24 cellular contexts compared by ENCODE assay signal in genomic region chr14:105616802-105617192, GRCh38.
DNase-seq lines count a peak whose midpoint lies in the region; ATAC-seq and TF ChIP-seq lines count a peak whose summit lies in the region.
"Had no signal": no experiment of that assay in that cellular context is flagged by ENCODE, and none has a peak within 500 bp of the region (broad histone marks: within the 10 kb centered on the region; RNA-seq: fewer than 3 reads in every experiment).

No MANE protein-coding gene starts in this region.

- TF ChIP-seq CTCF in left ventricle myocardium inferior (IDR thresholded peaks at IDR 0.05; ENCODE audit: borderline replicate concordance) (no peak), right atrium auricular region (IDR thresholded peaks at IDR 0.05) (no peak), upper lobe of right lung (IDR thresholded peaks at IDR 0.05) (no peak)

- peaks cover 7% of the 10 kb centered on the region for H3K27me3 ChIP-seq in left ventricle myocardium inferior (ENCODE audit: low read depth)
- no peaks in the 10 kb centered on the region for H3K27me3 ChIP-seq in right atrium auricular region
- H3K27me3 ChIP-seq in upper lobe of right lung = no peaks in the 10 kb centered on the region
- H3K27me3 ChIP-seq: left lung, ovary had no signal

- intact Hi-C loops in Right ventricle myocardium inferior (cut with DNase I) = no loop called here
- intact Hi-C loops in left ventricle myocardium inferior (cut with micrococcal nuclease) = loop anchor here (5.0 kb wide), 1 partner anchor 146 kb away; no protein-coding TSS in a partner anchor
- intact Hi-C loops in upper lobe of right lung (cut with DNase I) = no loop called here

- DNase-seq in Right ventricle myocardium inferior (ENCODE audit: missing footprints) (peak; percentile 61), left ventricle myocardium inferior (no peak), right atrium auricular region (ENCODE audit: low spot score) (peak; percentile 47), mesenteric fat pad (ENCODE audit: low spot score) (peak; percentile 90), upper lobe of right lung (peak; percentile 67), NCI-H748 treated with DMSO at 0.1 percent for 48 hours (lab: John Stamatoyannopoulos, UW) (no peak), SIG-M5 (lab: John Stamatoyannopoulos, UW) (no peak)
- DNase-seq in activated CD4-positive, alpha-beta T cell treated with anti-CD3 and anti-CD28 coated beads for 1 hour = no peak
- DNase-seq: activated CD8-positive, alpha-beta memory T cell treated with anti-CD3 and anti-CD28 coated beads for 24 hours; activated T-cell treated with anti-CD3 and anti-CD28 coated beads for 4 hours; anterior cingulate cortex; CD4-positive, alpha-beta memory T cell; effector CD4-positive, alpha-beta T cell; hippocampal formation; KG1; NCI-H1092 treated with DMSO at 0.1 percent for 48 hours; NCI-H1694 treated with DMSO at 0.1 percent for 48 hours; NCI-H510A; ovary; PC-3; stomach had no signal

- H3K9me3 ChIP-seq in left ventricle myocardium inferior (replicated peaks) (no peaks in the 10 kb centered on the region), right atrium auricular region (no peaks in the 10 kb centered on the region), upper lobe of right lung (no peaks in the 10 kb centered on the region)
- H3K9me3 ChIP-seq: left lung, ovary, stomach had no signal

- ATAC-seq in Right ventricle myocardium inferior = peak; percentile 50
- peak; percentile 44 for ATAC-seq in upper lobe of right lung
- ATAC-seq: GM23338, left lung, PC-3 had no signal

- H3K36me3 ChIP-seq in left ventricle myocardium inferior (no peaks in the 10 kb centered on the region), right atrium auricular region (no peaks in the 10 kb centered on the region), upper lobe of right lung (no peaks in the 10 kb centered on the region)
- H3K36me3 ChIP-seq: left lung, ovary, stomach had no signal

- H3K4me1 ChIP-seq in left ventricle myocardium inferior (no peaks in the 10 kb centered on the region), right atrium auricular region (no peaks in the 10 kb centered on the region), upper lobe of right lung (no peaks in the 10 kb centered on the region)
- H3K4me1 ChIP-seq: left lung had no signal

- H3K4me3 ChIP-seq in left ventricle myocardium inferior (no peak overlapping the region), right atrium auricular region (no peak overlapping the region), upper lobe of right lung (no peak overlapping the region)
- H3K4me3 ChIP-seq: GM23338, left lung, ovary, skin epidermis, stomach had no signal

- no peak overlapping the region for H3K27ac ChIP-seq in left ventricle myocardium inferior (replicated peaks)
- H3K27ac ChIP-seq in right atrium auricular region = no peak overlapping the region
- H3K27ac ChIP-seq in upper lobe of right lung = no peak overlapping the region
- H3K27ac ChIP-seq: left lung, ovary, skin epidermis, stomach had no signal

Comparison
In these comparisons a context has a peak if more than half of its experiments do, and no peak if none do; other contexts are left out.
1. DNase-seq: peak in Right ventricle myocardium inferior (single experiment), right atrium auricular region (single experiment), mesenteric fat pad (single experiment) and upper lobe of right lung (single experiment); none in left ventricle myocardium inferior (single experiment), activated CD4-positive, alpha-beta T cell treated with anti-CD3 and anti-CD28 coated beads for 1 hour (single experiment), NCI-H748 treated with DMSO at 0.1 percent for 48 hours (single experiment) and SIG-M5 (single experiment).